In genomic region chr6:79071547-79071946, GRCh38 we compare ENCODE assay signal across 30 cellular contexts. TPM values are rescaled to one million over a fixed set of nuclear protein-coding genes. Genes with fewer than 3 reads are reported as not detected.
DNase-seq lines count a peak whose midpoint lies in the region; ATAC-seq, FAIRE-seq and TF ChIP-seq lines count a peak whose summit lies in the region.
"Had no signal": no experiment of that assay in that cellular context is flagged by ENCODE, and none has a peak within 500 bp of the region (broad histone marks: within the 10 kb centered on the region; RNA-seq: fewer than 3 reads in every experiment).

No MANE protein-coding gene starts in this region.

- no peaks in the 10 kb centered on the region for H3K27me3 Mint-ChIP-seq in stimulated activated naive CD8-positive, alpha-beta T cell treated with anti-CD3 and anti-CD28 coated beads, Interleukin-15, amount 100 ng/mL, for 72 hours
- H3K27me3 Mint-ChIP-seq: activated naive CD8-positive, alpha-beta T cell; dendritic cell treated with granulocyte-macrophage colony-stimulating factor and Interleukin-4, amounts not matched to agents 40 ng/mL and 50 ng/mL, for 4 days had no signal

- H3K27ac Mint-ChIP-seq in stimulated activated naive CD8-positive, alpha-beta T cell treated with anti-CD3 and anti-CD28 coated beads, Interleukin-15, amount 100 ng/mL, for 72 hours: no peak overlapping the region
- H3K27ac Mint-ChIP-seq: activated naive CD8-positive, alpha-beta T cell had no signal

- no peak for DNase-seq in stimulated activated naive CD8-positive, alpha-beta T cell treated with anti-CD3 and anti-CD28 coated beads, Interleukin-15, amount 100 ng/mL, for 72 hours
- DNase-seq in stimulated activated naive CD8-positive, alpha-beta T cell treated with anti-CD3 and anti-CD28 coated beads, Interleukin-15, Interleukin-2, amounts not matched to agents 100 U/mL and 50 U/mL, for 24 hours: no peak
- no peak for DNase-seq in OCI-LY7 (ENCODE audit: low spot score)
- DNase-seq in ACHN: no peak
- DNase-seq in frontal cortex (ENCODE audit: low spot score in 2 of 2): no peak
- no peak for DNase-seq in RKO (ENCODE audit: low spot score)
- DNase-seq: activated CD4-positive, alpha-beta T cell treated with anti-CD3 and anti-CD28 coated beads for 48 hours; Calu3; caudate nucleus; H7; MV-4-11; NCI-H1694 treated with DMSO at 0.1 percent for 48 hours; NCI-H2171; NCI-H524 treated with DMSO at 0.1 percent for 48 hours; Peyer's patch; right cardiac atrium; spleen; stimulated activated CD4-positive, alpha-beta T cell treated with anti-CD3 and anti-CD28 coated beads, Interleukin-2, amount 100 ng/mL, for 48 hours; stimulated activated naive CD4-positive, alpha-beta T cell had no signal

- TF ChIP-seq EP300 in gastroesophageal sphincter (IDR thresholded peaks at IDR 0.05): no peak

- peak overlapping the region in 1 of 2 donors; percentile 40 for H3K4me3 Mint-ChIP-seq in stimulated activated naive CD8-positive, alpha-beta T cell treated with anti-CD3 and anti-CD28 coated beads, Interleukin-15, amount 100 ng/mL, for 72 hours
- H3K4me3 Mint-ChIP-seq: activated naive CD8-positive, alpha-beta T cell; dendritic cell treated with granulocyte-macrophage colony-stimulating factor and Interleukin-4, amounts not matched to agents 40 ng/mL and 50 ng/mL, for 4 days; nephron had no signal

- peak overlapping the region; percentile 22; the same call in 1 of the 2 replicates for H3K4me2 ChIP-seq in OCI-LY7 (ENCODE audit: low read length)

- H3K27me3 ChIP-seq in gastroesophageal sphincter: no peaks in the 10 kb centered on the region
- H3K27me3 ChIP-seq: Peyer's patch, spleen, vagina had no signal

- in situ Hi-C loops in ACHN (cut with HindIII; ENCODE audit: low pct_ligation_motif_present, low pct_unique_long_range_greater_than_20kb, low sequenced_read_pairs): loop anchor here (25.0 kb wide), 1 partner anchor 441 kb away; no protein-coding TSS in a partner anchor

- H4K20me1 ChIP-seq in OCI-LY7 (ENCODE audit: insufficient read depth, low read length): peaks cover 50% of the 10 kb centered on the region

- POLR2A ChIA-PET in OCI-LY7 (lab: Charles Lee): interaction anchor here (0.6 to 4.5 kb wide), 8 partner anchors 10 to 134 kb away, joined by 3 to 39 read pairs (median 4); no protein-coding TSS in a partner anchor

- H3K27ac ChIP-seq in OCI-LY7 (ENCODE audit: low read depth, low read length, poor library complexity, severe bottlenecking): no peak overlapping the region
- no peak overlapping the region for H3K27ac ChIP-seq in gastroesophageal sphincter
- H3K27ac ChIP-seq: C4-2B, parathyroid adenoma, Peyer's patch, spleen, thoracic aorta, vagina had no signal

- CTCF ChIA-PET in OCI-LY7 (lab: Charles Lee; ENCODE audit: unreplicated experiment): no interaction called here

- no TSS peak for BruUV-seq in OCI-LY7 (replicated peaks; lab: Mats Ljungman, UMichigan)

- H3K9me3 ChIP-seq in OCI-LY7 (ENCODE audit: low read length) (no peaks in the 10 kb centered on the region), gastroesophageal sphincter (no peaks in the 10 kb centered on the region)
- H3K9me3 ChIP-seq: Peyer's patch, spleen, thoracic aorta, vagina had no signal

- H3K9me2 ChIP-seq in OCI-LY7 (ENCODE audit: insufficient read depth, low read length): no peaks in the 10 kb centered on the region

- H3K36me3 ChIP-seq in OCI-LY7 (ENCODE audit: insufficient read depth, low read length): peaks cover 90% of the 10 kb centered on the region
- no peaks in the 10 kb centered on the region for H3K36me3 ChIP-seq in gastroesophageal sphincter
- H3K36me3 ChIP-seq: Peyer's patch, thoracic aorta, vagina had no signal

- no peak overlapping the region for H2AFZ ChIP-seq in OCI-LY7 (ENCODE audit: low read length)
- H2AFZ ChIP-seq: parathyroid adenoma had no signal

- TF ChIP-seq POLR2A in gastroesophageal sphincter (IDR thresholded peaks at IDR 0.05): no peak

- peaks cover 100% of the 10 kb centered on the region for H3K79me2 ChIP-seq in OCI-LY7 (ENCODE audit: insufficient read depth, low read depth, low read length)

- ATAC-seq in stimulated activated naive CD8-positive, alpha-beta T cell treated with anti-CD3 and anti-CD28 coated beads, Interleukin-15, amount 100 ng/mL, for 72 hours: peak; percentile 74
- no peak for ATAC-seq in stimulated activated naive CD8-positive, alpha-beta T cell treated with anti-CD3 and anti-CD28 coated beads, Interleukin-15, Interleukin-2, amounts not matched to agents 100 U/mL and 50 U/mL, for 24 hours
- ATAC-seq in HG02870 (IDR thresholded peaks at IDR 0.05; ENCODE audit: unreplicated experiment): peak; percentile 36
- no peak for ATAC-seq in gastroesophageal sphincter
- ATAC-seq: right cardiac atrium had no signal

- TF ChIP-seq CTCF in OCI-LY7 (conservative IDR thresholded peaks at IDR 0.05; ENCODE audit: low read length) (no peak), gastroesophageal sphincter (IDR thresholded peaks at IDR 0.05) (no peak)

- H3K4me1 Mint-ChIP-seq in stimulated activated naive CD8-positive, alpha-beta T cell treated with anti-CD3 and anti-CD28 coated beads, Interleukin-15, amount 100 ng/mL, for 72 hours: peaks cover 62% of the 10 kb centered on the region

- H3K9me3 Mint-ChIP-seq in stimulated activated naive CD8-positive, alpha-beta T cell treated with anti-CD3 and anti-CD28 coated beads, Interleukin-15, amount 100 ng/mL, for 72 hours: no peaks in the 10 kb centered on the region
- H3K9me3 Mint-ChIP-seq: dendritic cell treated with granulocyte-macrophage colony-stimulating factor and Interleukin-4, amounts not matched to agents 40 ng/mL and 50 ng/mL, for 4 days; nephron had no signal

- H3K4me1 ChIP-seq in OCI-LY7 (ENCODE audit: insufficient read depth, low read length, poor library complexity, severe bottlenecking) (peaks cover 57% of the 10 kb centered on the region), gastroesophageal sphincter (peaks cover 0 to 96% (median 10%) of the 10 kb centered on the region in 3 donors)

- FAIRE-seq in frontal cortex (lab: Jason Lieb, UNC): no peak
- FAIRE-seq: astrocyte, K562 had no signal

- H3K4me3 ChIP-seq in OCI-LY7 (ENCODE audit: low read depth, low read length, poor library complexity, severe bottlenecking) (no peak overlapping the region), gastroesophageal sphincter (no peak overlapping the region)
- H3K4me3 ChIP-seq: K562, Peyer's patch, spleen, thoracic aorta, vagina had no signal

- intact Hi-C loops in OCI-LY7 (cut with micrococcal nuclease; ENCODE audit: unreplicated experiment): no loop called here

RNA-seq across cellular contexts. Expression of gene PHIP, which starts 6.5 kb away (rescaled TPM):
- 32.1 and 35.4 TPM in 2 replicates for total RNA-seq in OCI-LY7 (2014; rRNA removed; shearing (Covaris generic))
- total RNA-seq in OCI-LY7 (2022): 46.6 and 48.4 TPM in 2 replicates
- 47.7 TPM for total RNA-seq in frontal cortex
- total RNA-seq in gastroesophageal sphincter: 10 to 100 TPM; 24.9 to 44.2 (median 32.9) TPM

Comparison
In these comparisons a context has a peak if more than half of its experiments do, and no peak if none do; other contexts are left out.
1. ATAC-seq: peak in stimulated activated naive CD8-positive, alpha-beta T cell treated with anti-CD3 and anti-CD28 coated beads, Interleukin-15, amount 100 ng/mL, for 72 hours (single experiment) and HG02870 (single experiment); none in stimulated activated naive CD8-positive, alpha-beta T cell treated with anti-CD3 and anti-CD28 coated beads, Interleukin-15, Interleukin-2, amounts not matched to agents 100 U/mL and 50 U/mL, for 24 hours (single experiment) and gastroesophageal sphincter (single experiment).